In the genomic region with DNA sequence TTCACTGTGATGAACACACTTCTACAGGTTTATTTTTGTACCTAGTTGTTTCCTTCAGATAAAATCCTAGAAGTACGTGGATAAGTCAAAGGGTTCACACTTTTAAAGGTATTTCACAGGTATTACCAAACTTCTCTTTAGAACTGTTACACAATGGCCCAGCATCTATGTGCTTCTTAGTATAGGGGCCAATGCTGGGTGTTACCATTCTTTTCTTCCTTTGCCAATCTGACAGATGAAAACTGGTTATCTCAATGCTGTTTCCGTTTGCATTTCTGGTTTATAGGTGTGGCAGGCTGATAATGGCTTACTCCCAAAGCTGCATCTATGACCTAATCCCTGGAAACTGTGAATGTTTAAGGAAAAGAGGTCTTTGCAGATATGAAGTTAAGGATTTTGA, we compare ENCODE assay signal across 2 cellular contexts.
TF ChIP-seq lines count a peak whose summit lies in the region.

No MANE protein-coding gene starts in this region.

TF ChIP-seq in HepG2, 621 proteins besides CTCF, POLR2A, EP300 and RAD21:
- TF ChIP-seq, protein P1, sequence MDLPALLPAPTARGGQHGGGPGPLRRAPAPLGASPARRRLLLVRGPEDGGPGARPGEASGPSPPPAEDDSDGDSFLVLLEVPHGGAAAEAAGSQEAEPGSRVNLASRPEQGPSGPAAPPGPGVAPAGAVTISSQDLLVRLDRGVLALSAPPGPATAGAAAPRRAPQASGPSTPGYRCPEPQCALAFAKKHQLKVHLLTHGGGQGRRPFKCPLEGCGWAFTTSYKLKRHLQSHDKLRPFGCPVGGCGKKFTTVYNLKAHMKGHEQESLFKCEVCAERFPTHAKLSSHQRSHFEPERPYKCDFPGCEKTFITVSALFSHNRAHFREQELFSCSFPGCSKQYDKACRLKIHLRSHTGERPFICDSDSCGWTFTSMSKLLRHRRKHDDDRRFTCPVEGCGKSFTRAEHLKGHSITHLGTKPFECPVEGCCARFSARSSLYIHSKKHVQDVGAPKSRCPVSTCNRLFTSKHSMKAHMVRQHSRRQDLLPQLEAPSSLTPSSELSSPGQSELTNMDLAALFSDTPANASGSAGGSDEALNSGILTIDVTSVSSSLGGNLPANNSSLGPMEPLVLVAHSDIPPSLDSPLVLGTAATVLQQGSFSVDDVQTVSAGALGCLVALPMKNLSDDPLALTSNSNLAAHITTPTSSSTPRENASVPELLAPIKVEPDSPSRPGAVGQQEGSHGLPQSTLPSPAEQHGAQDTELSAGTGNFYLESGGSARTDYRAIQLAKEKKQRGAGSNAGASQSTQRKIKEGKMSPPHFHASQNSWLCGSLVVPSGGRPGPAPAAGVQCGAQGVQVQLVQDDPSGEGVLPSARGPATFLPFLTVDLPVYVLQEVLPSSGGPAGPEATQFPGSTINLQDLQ (CRISPR knock-in tag; IDR thresholded peaks at IDR 0.05), result no peak
- TF ChIP-seq CEBPB (IDR thresholded peaks at IDR 0.05; ENCODE audit: borderline replicate concordance, low read depth, low read length), result peak; percentile 58; the same call in 1 of the 2 replicates

TF ChIP-seq in endothelial cell of umbilical vein, 7 proteins besides CTCF, POLR2A, EP300 and RAD21:
- TF ChIP-seq POLR2AphosphoS5 (IDR thresholded peaks at IDR 0.05; ENCODE audit: insufficient read depth, low read depth, low read length) (no peak), EZH2 (IDR thresholded peaks at IDR 0.05; ENCODE audit: borderline replicate concordance, low read depth, low read length, severe bottlenecking) (no peak)
